9 cellular contexts compared by ENCODE assay signal in the genomic region with DNA sequence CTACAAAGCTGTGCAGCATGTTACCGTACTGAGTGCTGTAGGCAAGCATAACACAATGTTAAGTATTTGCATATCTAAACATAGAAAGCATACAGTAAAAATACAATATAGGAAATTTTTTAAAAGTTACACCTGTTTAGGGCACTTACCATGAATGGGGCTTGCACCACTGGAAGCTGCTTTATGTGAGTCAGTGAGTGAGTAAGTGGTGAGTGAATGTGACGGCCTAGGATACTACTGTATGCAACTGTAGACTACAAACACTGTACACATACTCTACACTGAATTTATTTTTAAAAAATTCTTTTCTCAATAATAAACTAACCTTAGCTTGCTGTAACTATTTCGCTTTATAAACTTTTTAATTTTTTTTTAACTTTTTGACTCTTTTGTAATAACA.
"Had no signal": no experiment of that assay in that cellular context is flagged by ENCODE, and none has a peak within 500 bp of the region (broad histone marks: within the 10 kb centered on the region; RNA-seq: fewer than 3 reads in every experiment).

No MANE protein-coding gene starts in this region.

- H3K27me3 ChIP-seq: gastrocnemius medialis, ovary, testis had no signal

- DNase-seq: activated CD4-positive, alpha-beta memory T cell treated with anti-CD3 and anti-CD28 coated beads, Interleukin-2, amount 10 ng/mL, durations not matched to agents 7 days and 5 days; activated naive CD8-positive, alpha-beta T cell treated with anti-CD3 and anti-CD28 coated beads, Interleukin-2, amount 10 ng/mL, durations not matched to agents 7 days and 5 days; aorta; gastrocnemius medialis; ovary; stimulated activated CD4-positive, alpha-beta T cell treated with anti-CD3 and anti-CD28 coated beads, Interleukin-4, amount 100 ng/mL, for 1 hour; stimulated activated CD8-positive, alpha-beta memory T cell treated with anti-CD3 and anti-CD28 coated beads, Interleukin-4, amount 100 ng/mL, for 48 hours; testis had no signal

- H3K36me3 ChIP-seq: gastrocnemius medialis, ovary had no signal

- H3K4me1 ChIP-seq: gastrocnemius medialis, testis had no signal

- H3K4me3 ChIP-seq: gastrocnemius medialis, ovary, testis had no signal

- H3K27ac ChIP-seq: gastrocnemius medialis, ovary, testis, VCaP had no signal

- H3K9me3 ChIP-seq: gastrocnemius medialis, ovary, testis had no signal

- ATAC-seq: gastrocnemius medialis had no signal
